In the genomic region with DNA sequence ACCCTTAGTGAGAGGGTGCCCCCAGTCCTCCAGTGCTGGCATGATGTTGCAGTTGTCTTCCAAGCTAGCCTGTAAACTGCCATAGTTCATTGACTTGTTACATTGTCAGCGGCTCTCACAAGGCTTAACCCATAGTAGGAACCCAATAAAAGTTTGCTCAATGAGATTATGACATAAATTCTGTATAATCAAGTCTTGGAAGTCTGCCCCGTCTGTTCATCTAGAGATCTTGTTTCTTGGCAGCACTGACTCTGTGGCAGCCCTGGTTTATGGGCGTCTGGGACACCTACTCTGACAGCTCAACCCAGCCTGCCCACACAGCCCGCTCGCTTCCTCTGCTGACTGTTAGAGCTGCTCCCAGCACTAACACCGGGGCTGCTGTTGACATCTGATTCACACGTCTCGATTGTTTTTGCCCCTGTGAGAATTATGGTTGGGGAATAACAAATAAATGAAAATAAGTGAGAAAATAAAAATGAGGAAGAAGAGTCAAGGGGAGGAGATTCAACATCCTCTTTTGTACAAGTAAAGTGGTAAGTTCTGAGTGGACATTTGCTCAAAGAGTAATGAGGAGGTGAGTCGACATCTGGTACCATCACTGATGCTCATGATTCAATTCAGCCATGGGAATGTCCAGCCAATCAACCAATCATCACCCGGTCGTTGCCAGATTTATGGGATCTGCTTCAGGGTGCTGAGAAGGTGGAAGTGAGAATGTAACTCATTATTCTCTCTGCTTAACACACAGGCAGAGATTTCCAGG, we compare ENCODE assay signal across 9 cellular contexts.
DNase-seq lines count a peak whose midpoint lies in the region; ATAC-seq and TF ChIP-seq lines count a peak whose summit lies in the region.
"Had no signal": no experiment of that assay in that cellular context is flagged by ENCODE, and none has a peak within 500 bp of the region (broad histone marks: within the 10 kb centered on the region; RNA-seq: fewer than 3 reads in every experiment).

No MANE protein-coding gene starts in this region.

- POLR2A ChIA-PET in activated B cell treated with CpG ODN at 0.5 μM for 24 hours (lab: Charles Lee): interaction anchor here (0.7 kb wide), 1 partner anchor 70 kb away, joined by 3 read pairs; no protein-coding TSS in a partner anchor

- no peak overlapping the region for H3K4me3 ChIP-seq in lower leg skin (ENCODE audit: low read depth, poor library complexity, severe bottlenecking)

- peak; percentile 54 for ATAC-seq in HG02571 (IDR thresholded peaks at IDR 0.05; ENCODE audit: unreplicated experiment)
- ATAC-seq in activated B cell treated with CpG ODN at 0.5 μM for 24 hours (ENCODE audit: low read depth): peak; percentile 76
- ATAC-seq in GM21723 (IDR thresholded peaks at IDR 0.05; ENCODE audit: unreplicated experiment): no peak
- ATAC-seq: HCT116 had no signal

- no peaks in the 10 kb centered on the region for H3K36me3 Mint-ChIP-seq in activated B cell treated with CpG ODN at 0.5 μM for 24 hours (ENCODE audit: low read depth)

- WGBS in lower leg skin, 2 donors: 27 to 39% methylated on average over 11 of the region's 11 CpGs

- H3K27me3 Mint-ChIP-seq in activated B cell treated with CpG ODN at 0.5 μM for 24 hours: no peaks in the 10 kb centered on the region

- H3K27ac Mint-ChIP-seq in activated B cell treated with CpG ODN at 0.5 μM for 24 hours: peak overlapping the region; percentile 27

- H3K4me1 Mint-ChIP-seq in activated B cell treated with CpG ODN at 0.5 μM for 24 hours: peaks cover 18% of the 10 kb centered on the region

- DNase-seq in activated B cell treated with CpG ODN at 0.5 μM for 24 hours: no peak
- peak; percentile 53 for DNase-seq in germinal center (ENCODE audit: low spot score)
- peak; percentile 26 for DNase-seq in stimulated activated CD8-positive, alpha-beta memory T cell treated with anti-CD3 and anti-CD28 coated beads, Interleukin-7, amount 100 ng/mL, for 24 hours (ENCODE audit: low read depth)
- no peak for DNase-seq in NCI-H226
- no peak for DNase-seq in NCI-H187 (lab: John Stamatoyannopoulos, UW)
- DNase-seq in lower leg skin (ENCODE audit: low spot score in 2 of 2): no peak

- intact Hi-C loops in activated B cell treated with CpG ODN at 0.5 μM for 24 hours (cut with micrococcal nuclease) (no loop called here), lower leg skin (cut with DNase I; ENCODE audit: low total_unique reads) (no loop called here)

- TF ChIP-seq CTCF in activated B cell treated with CpG ODN at 0.5 μM for 24 hours (IDR thresholded peaks at IDR 0.05) (no peak), lower leg skin (IDR thresholded peaks at IDR 0.05) (no peak)

- H3K4me3 Mint-ChIP-seq in activated B cell treated with CpG ODN at 0.5 μM for 24 hours: peak overlapping the region; percentile 63

- TF ChIP-seq POLR2A in lower leg skin (IDR thresholded peaks at IDR 0.05): no peak

- CTCF ChIA-PET in activated B cell treated with CpG ODN at 0.5 μM for 24 hours (lab: Charles Lee): no interaction called here

- peaks cover 7% of the 10 kb centered on the region for H3K9me3 Mint-ChIP-seq in activated B cell treated with CpG ODN at 0.5 μM for 24 hours

Comparison
In these comparisons a context has a peak if more than half of its experiments do, and no peak if none do; other contexts are left out.
1. DNase-seq: peak in germinal center (single experiment) and stimulated activated CD8-positive, alpha-beta memory T cell treated with anti-CD3 and anti-CD28 coated beads, Interleukin-7, amount 100 ng/mL, for 24 hours (single experiment); none in activated B cell treated with CpG ODN at 0.5 μM for 24 hours (single experiment), NCI-H226 (single experiment), NCI-H187 (0 of 2) and lower leg skin (0 of 2).